10 cellular contexts compared by ENCODE assay signal in the genomic region with DNA sequence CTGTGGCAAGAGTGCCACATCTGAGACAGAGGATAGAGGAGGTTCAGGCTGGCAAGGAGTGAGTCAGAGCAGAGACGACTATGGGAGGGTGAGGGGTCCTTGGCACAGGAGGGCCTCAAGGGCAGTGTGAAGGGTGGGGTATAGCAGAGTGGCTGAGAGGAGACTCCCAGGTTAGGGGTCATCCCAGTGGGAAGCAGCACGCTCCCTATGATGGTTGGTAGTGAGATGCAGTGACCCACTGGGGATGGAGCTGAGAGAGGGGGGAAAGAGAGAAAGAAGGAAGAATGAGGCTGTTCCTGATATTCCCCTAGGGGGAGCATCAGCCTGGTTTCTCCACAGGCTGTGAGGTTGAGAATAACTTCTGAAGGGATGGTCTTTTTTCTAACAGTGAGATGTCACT.
DNase-seq lines count a peak whose midpoint lies in the region; ATAC-seq, FAIRE-seq and TF ChIP-seq lines count a peak whose summit lies in the region.
"Had no signal": no experiment of that assay in that cellular context is flagged by ENCODE, and none has a peak within 500 bp of the region (broad histone marks: within the 10 kb centered on the region; RNA-seq: fewer than 3 reads in every experiment).

No MANE protein-coding gene starts in this region.

- no peaks in the 10 kb centered on the region for H3K27me3 ChIP-seq in layer of hippocampus (ENCODE audit: control insufficient read depth, insufficient read depth, low read length)
- H3K27me3 ChIP-seq: heart right ventricle had no signal

- H3K27ac ChIP-seq in layer of hippocampus (ENCODE audit: low read depth, low read length): peak overlapping the region; percentile 27
- H3K27ac ChIP-seq: heart right ventricle had no signal

- FAIRE-seq in GM18507 (lab: Jason Lieb, UNC): peak; percentile 60
- FAIRE-seq: H54 had no signal

- ATAC-seq in SK-N-SH treated with all-trans-retinoic acid at 6 μM for 48 hours: peak; percentile 67
- no peak for ATAC-seq in HG02870 (IDR thresholded peaks at IDR 0.05; ENCODE audit: unreplicated experiment)

- peak; percentile 58 for DNase-seq in Ammon's horn (ENCODE audit: low spot score)
- no peak for DNase-seq in GM18507 (ENCODE audit: extremely low spot score, insufficient read length, low read depth)
- DNase-seq in NCI-H510A treated with DMSO at 0.1 percent for 48 hours (lab: John Stamatoyannopoulos, UW): no peak
- no peak for DNase-seq in middle frontal gyrus (ENCODE audit: extremely low spot score, low spot score)
- DNase-seq in stimulated activated CD8-positive, alpha-beta memory T cell treated with anti-CD3 and anti-CD28 coated beads, Interleukin-4, amount 100 ng/mL, for 48 hours: no peak
- DNase-seq: heart right ventricle had no signal

TF ChIP-seq in SK-N-SH treated with all-trans-retinoic acid at 6 μM for 48 hours, 23 proteins besides CTCF, POLR2A, EP300 and RAD21:
- TF ChIP-seq ZFP30 (CRISPR knock-in tag; IDR thresholded peaks at IDR 0.05): no peak
- TF ChIP-seq, protein P1, sequence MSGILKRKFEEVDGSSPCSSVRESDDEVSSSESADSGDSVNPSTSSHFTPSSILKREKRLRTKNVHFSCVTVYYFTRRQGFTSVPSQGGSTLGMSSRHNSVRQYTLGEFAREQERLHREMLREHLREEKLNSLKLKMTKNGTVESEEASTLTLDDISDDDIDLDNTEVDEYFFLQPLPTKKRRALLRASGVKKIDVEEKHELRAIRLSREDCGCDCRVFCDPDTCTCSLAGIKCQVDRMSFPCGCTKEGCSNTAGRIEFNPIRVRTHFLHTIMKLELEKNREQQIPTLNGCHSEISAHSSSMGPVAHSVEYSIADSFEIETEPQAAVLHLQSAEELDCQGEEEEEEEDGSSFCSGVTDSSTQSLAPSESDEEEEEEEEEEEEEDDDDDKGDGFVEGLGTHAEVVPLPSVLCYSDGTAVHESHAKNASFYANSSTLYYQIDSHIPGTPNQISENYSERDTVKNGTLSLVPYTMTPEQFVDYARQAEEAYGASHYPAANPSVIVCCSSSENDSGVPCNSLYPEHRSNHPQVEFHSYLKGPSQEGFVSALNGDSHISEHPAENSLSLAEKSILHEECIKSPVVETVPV (CRISPR knock-in tag; IDR thresholded peaks at IDR 0.05): no peak
- no peak for TF ChIP-seq BACH2 (CRISPR knock-in tag; IDR thresholded peaks at IDR 0.05; ENCODE audit: borderline replicate concordance)
- TF ChIP-seq TCF4 (CRISPR knock-in tag; IDR thresholded peaks at IDR 0.05; ENCODE audit: borderline replicate concordance): no peak
- no peak for TF ChIP-seq ARNTL (CRISPR knock-in tag; IDR thresholded peaks at IDR 0.05; ENCODE audit: borderline replicate concordance, low read depth)
- TF ChIP-seq ZC3H10 (CRISPR knock-in tag; IDR thresholded peaks at IDR 0.05): no peak
- TF ChIP-seq CSDC2 (CRISPR knock-in tag; IDR thresholded peaks at IDR 0.05): no peak
- TF ChIP-seq, protein P2, sequence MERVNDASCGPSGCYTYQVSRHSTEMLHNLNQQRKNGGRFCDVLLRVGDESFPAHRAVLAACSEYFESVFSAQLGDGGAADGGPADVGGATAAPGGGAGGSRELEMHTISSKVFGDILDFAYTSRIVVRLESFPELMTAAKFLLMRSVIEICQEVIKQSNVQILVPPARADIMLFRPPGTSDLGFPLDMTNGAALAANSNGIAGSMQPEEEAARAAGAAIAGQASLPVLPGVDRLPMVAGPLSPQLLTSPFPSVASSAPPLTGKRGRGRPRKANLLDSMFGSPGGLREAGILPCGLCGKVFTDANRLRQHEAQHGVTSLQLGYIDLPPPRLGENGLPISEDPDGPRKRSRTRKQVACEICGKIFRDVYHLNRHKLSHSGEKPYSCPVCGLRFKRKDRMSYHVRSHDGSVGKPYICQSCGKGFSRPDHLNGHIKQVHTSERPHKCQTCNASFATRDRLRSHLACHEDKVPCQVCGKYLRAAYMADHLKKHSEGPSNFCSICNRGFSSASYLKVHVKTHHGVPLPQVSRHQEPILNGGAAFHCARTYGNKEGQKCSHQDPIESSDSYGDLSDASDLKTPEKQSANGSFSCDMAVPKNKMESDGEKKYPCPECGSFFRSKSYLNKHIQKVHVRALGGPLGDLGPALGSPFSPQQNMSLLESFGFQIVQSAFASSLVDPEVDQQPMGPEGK (CRISPR knock-in tag; IDR thresholded peaks at IDR 0.05; ENCODE audit: borderline replicate concordance): no peak
